In genomic region chr1:61436491-61437120, GRCh38 we compare ENCODE assay signal across 17 cellular contexts.
DNase-seq lines count a peak whose midpoint lies in the region; FAIRE-seq lines count a peak whose summit lies in the region.
"Had no signal": no experiment of that assay in that cellular context is flagged by ENCODE, and none has a peak within 500 bp of the region (broad histone marks: within the 10 kb centered on the region; RNA-seq: fewer than 3 reads in every experiment).

No MANE protein-coding gene starts in this region.

- H3K36me3 ChIP-seq in Karpas-422 (ENCODE audit: insufficient read depth, low read length), result no peaks in the 10 kb centered on the region
- H3K36me3 ChIP-seq in small intestine (ENCODE audit: control insufficient read depth in 2 of 2, insufficient read depth in 2 of 2, low read length in 2 of 2), result no peaks in the 10 kb centered on the region

- H3K27ac Mint-ChIP-seq in activated CD4-positive, alpha-beta T cell treated with anti-CD3 and anti-CD28 coated beads, Interleukin-2, amount 10 ng/mL, durations not matched to agents 7 days and 5 days, result no peak overlapping the region
- H3K27ac Mint-ChIP-seq: naive thymus-derived CD8-positive, alpha-beta T cell; stimulated activated naive CD8-positive, alpha-beta T cell treated with anti-CD3 and anti-CD28 coated beads, Interleukin-15, amount 100 ng/mL, for 72 hours had no signal

- H3K9me3 Mint-ChIP-seq in activated CD4-positive, alpha-beta T cell treated with anti-CD3 and anti-CD28 coated beads, Interleukin-2, amount 10 ng/mL, durations not matched to agents 7 days and 5 days, result no peaks in the 10 kb centered on the region
- H3K9me3 Mint-ChIP-seq: naive thymus-derived CD8-positive, alpha-beta T cell; stimulated activated naive CD8-positive, alpha-beta T cell treated with anti-CD3 and anti-CD28 coated beads, Interleukin-15, amount 100 ng/mL, for 72 hours had no signal

- no peaks in the 10 kb centered on the region for H3K27me3 Mint-ChIP-seq in activated CD4-positive, alpha-beta T cell treated with anti-CD3 and anti-CD28 coated beads, Interleukin-2, amount 10 ng/mL, durations not matched to agents 7 days and 5 days
- H3K27me3 Mint-ChIP-seq: naive thymus-derived CD8-positive, alpha-beta T cell; stimulated activated naive CD8-positive, alpha-beta T cell treated with anti-CD3 and anti-CD28 coated beads, Interleukin-15, amount 100 ng/mL, for 72 hours had no signal

- H3K9me3 ChIP-seq in Karpas-422 (ENCODE audit: low read length) (no peaks in the 10 kb centered on the region), small intestine (ENCODE audit: control insufficient read depth, low read depth) (no peaks in the 10 kb centered on the region)

- FAIRE-seq in small intestine (lab: Jason Lieb, UNC), result no peak
- FAIRE-seq: GM12892, H54 had no signal

- 51 to 67% (median 64%) methylated on average over 5 of the region's 5 CpGs for WGBS in small intestine, 3 donors

- no peaks in the 10 kb centered on the region for H3K36me3 Mint-ChIP-seq in activated CD4-positive, alpha-beta T cell treated with anti-CD3 and anti-CD28 coated beads, Interleukin-2, amount 10 ng/mL, durations not matched to agents 7 days and 5 days (ENCODE audit: low read depth)
- H3K36me3 Mint-ChIP-seq: naive thymus-derived CD8-positive, alpha-beta T cell had no signal

- CTCF ChIA-PET in activated CD4-positive, alpha-beta T cell treated with anti-CD3 and anti-CD28 coated beads, Interleukin-2, amount 10 ng/mL, durations not matched to agents 7 days and 5 days (lab: Charles Lee), result no interaction called here

- no peak overlapping the region for H2AFZ ChIP-seq in Karpas-422 (ENCODE audit: low read length)

- H3K4me1 ChIP-seq in Karpas-422 (ENCODE audit: low read length) (peaks cover 16% of the 10 kb centered on the region), small intestine (ENCODE audit: control insufficient read depth in 2 of 2, insufficient read depth in 1 of 2, low read depth in 1 of 2, low read length in 1 of 2) (peaks cover 0 to 2% of the 10 kb centered on the region in 2 donors)

- no peak overlapping the region for H3K9ac ChIP-seq in Karpas-422 (ENCODE audit: low read length)

- no peak overlapping the region for H3K4me3 Mint-ChIP-seq in activated CD4-positive, alpha-beta T cell treated with anti-CD3 and anti-CD28 coated beads, Interleukin-2, amount 10 ng/mL, durations not matched to agents 7 days and 5 days
- H3K4me3 Mint-ChIP-seq: naive thymus-derived CD8-positive, alpha-beta T cell; stimulated activated naive CD8-positive, alpha-beta T cell treated with anti-CD3 and anti-CD28 coated beads, Interleukin-15, amount 100 ng/mL, for 72 hours had no signal

- DNase-seq in Karpas-422, result no peak
- DNase-seq in dermis blood vessel endothelial cell, result peak; percentile 69
- DNase-seq in iPS DF 19.7 (ENCODE audit: low read depth, low spot score), result peak; percentile 23
- DNase-seq in small intestine, result peak; percentile 29
- no peak for DNase-seq in T-helper 1 cell
- no peak for DNase-seq in stimulated activated CD4-positive, alpha-beta T cell treated with anti-CD3 and anti-CD28 coated beads, Interleukin-12 subunit alpha, Interleukin-12 subunit beta, amount 100 ng/mL, for 4 hours
- no peak for DNase-seq in GM03348 (ENCODE audit: low spot score)
- no peak for DNase-seq in activated CD4-positive, alpha-beta T cell treated with anti-CD3 and anti-CD28 coated beads, Interleukin-2, amount 10 ng/mL, durations not matched to agents 7 days and 5 days
- DNase-seq: activated CD4-positive, CD25-positive, alpha-beta regulatory T cell treated with anti-CD3 and anti-CD28 coated beads, Interleukin-2, amount 50 U/mL, for 72 hours; activated effector memory CD4-positive, alpha-beta T cell treated with anti-CD3 and anti-CD28 coated beads, Interleukin-2, amount 50 U/mL, for 16 hours; amygdala; naive thymus-derived CD8-positive, alpha-beta T cell; NCI-H1417 treated with DMSO at 0.1 percent for 48 hours; NCI-H345; stimulated activated naive CD8-positive, alpha-beta T cell treated with anti-CD3 and anti-CD28 coated beads, Interleukin-15, amount 100 ng/mL, for 72 hours had no signal

- peak overlapping the region; percentile 2 for H3K4me2 ChIP-seq in Karpas-422 (ENCODE audit: low read depth, low read length, poor library complexity, severe bottlenecking)

- POLR2A ChIA-PET in activated CD4-positive, alpha-beta T cell treated with anti-CD3 and anti-CD28 coated beads, Interleukin-2, amount 10 ng/mL, durations not matched to agents 7 days and 5 days (lab: Charles Lee), result no interaction called here

- no peaks in the 10 kb centered on the region for H3K9me2 ChIP-seq in Karpas-422 (replicated peaks; ENCODE audit: insufficient read depth, low read length)

- H3K27me3 ChIP-seq in Karpas-422 (ENCODE audit: low read length) (no peaks in the 10 kb centered on the region), small intestine (ENCODE audit: control insufficient read depth in 2 of 2, insufficient read depth in 2 of 2, low read length in 2 of 2) (no peaks in the 10 kb centered on the region)

- H3K27ac ChIP-seq in Karpas-422 (ENCODE audit: low read length), result no peak overlapping the region
- H3K27ac ChIP-seq in small intestine (ENCODE audit: low read depth in 1 of 2, low read length in 1 of 2), result no peak overlapping the region

- no peak overlapping the region for H3K4me3 ChIP-seq in Karpas-422 (ENCODE audit: low read length)
- no peak overlapping the region for H3K4me3 ChIP-seq in small intestine (ENCODE audit: low read depth in 1 of 2, low read length in 2 of 2)

- H3K4me1 Mint-ChIP-seq in activated CD4-positive, alpha-beta T cell treated with anti-CD3 and anti-CD28 coated beads, Interleukin-2, amount 10 ng/mL, durations not matched to agents 7 days and 5 days, result no peaks in the 10 kb centered on the region
- H3K4me1 Mint-ChIP-seq: naive thymus-derived CD8-positive, alpha-beta T cell had no signal

- no peaks in the 10 kb centered on the region; the same call in 1 of the 2 replicates for H4K20me1 ChIP-seq in Karpas-422 (ENCODE audit: insufficient read depth, low read depth, low read length)

- H3K79me2 ChIP-seq in Karpas-422 (ENCODE audit: low read length), result no peaks in the 10 kb centered on the region

Comparison
In these comparisons a context has a peak if more than half of its experiments do, and no peak if none do; other contexts are left out.
1. DNase-seq: peak in dermis blood vessel endothelial cell (single experiment), iPS DF 19.7 (single experiment) and small intestine (single experiment); none in Karpas-422 (single experiment), T-helper 1 cell (0 of 5), stimulated activated CD4-positive, alpha-beta T cell treated with anti-CD3 and anti-CD28 coated beads, Interleukin-12 subunit alpha, Interleukin-12 subunit beta, amount 100 ng/mL, for 4 hours (single experiment), GM03348 (single experiment) and activated CD4-positive, alpha-beta T cell treated with anti-CD3 and anti-CD28 coated beads, Interleukin-2, amount 10 ng/mL, durations not matched to agents 7 days and 5 days (single experiment).